Comparison of ENCODE assay signal across 8 cellular contexts in the genomic region with DNA sequence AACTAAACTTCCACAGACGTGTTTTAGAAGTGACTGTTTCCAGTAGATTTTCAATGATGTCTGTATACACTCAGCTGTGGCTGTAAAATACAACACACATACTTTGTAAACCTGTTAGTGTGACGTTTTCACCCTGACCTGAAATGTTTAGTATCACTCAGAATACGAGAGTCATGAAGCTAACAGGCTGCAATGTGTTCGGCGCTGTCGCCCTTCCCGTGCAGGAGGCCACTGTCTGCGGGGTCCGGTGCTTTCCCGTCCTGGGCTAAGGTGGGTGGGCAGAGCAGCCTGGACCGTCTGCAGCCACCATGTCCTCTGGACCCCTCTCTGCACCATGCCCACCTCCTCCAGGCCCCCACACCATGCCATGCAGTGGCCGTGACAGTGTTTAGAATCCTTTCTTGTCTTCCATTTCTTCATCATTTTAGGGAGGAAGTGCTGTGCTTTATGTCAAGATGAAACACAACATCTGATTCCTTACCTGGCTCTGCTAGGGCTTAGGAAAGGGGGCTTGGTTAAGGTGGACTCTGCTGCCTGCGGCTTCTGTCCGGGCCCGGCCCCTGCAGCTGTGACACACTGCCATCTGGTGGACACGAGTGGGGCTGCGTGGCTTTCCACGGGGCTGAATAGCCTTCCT. TPM values are rescaled to one million over a fixed set of nuclear protein-coding genes. Genes with fewer than 3 reads are reported as not detected.
DNase-seq lines count a peak whose midpoint lies in the region; ATAC-seq and TF ChIP-seq lines count a peak whose summit lies in the region.

No MANE protein-coding gene starts in this region.

- ATAC-seq in naive thymus-derived CD8-positive, alpha-beta T cell = peak; percentile 74 to 89
- peak; percentile 78 for ATAC-seq in stimulated activated memory B cell treated with anti-CD40 and anti-IgM and Interleukin-4, amounts not matched to agents 10 μg/mL and 1 μg/mL and 100 μg/mL, for 72 hours
- no peak for ATAC-seq in HG02840 (IDR thresholded peaks at IDR 0.05; ENCODE audit: low FRiP score, unreplicated experiment)

- no peaks in the 10 kb centered on the region for H3K27me3 ChIP-seq in NT2/D1 (ENCODE audit: insufficient read depth, insufficient read length)

- TF ChIP-seq CTCF in Calu3 (IDR thresholded peaks at IDR 0.05; ENCODE audit: unreplicated experiment) = peak; percentile 93
- peak; percentile 97 for TF ChIP-seq CTCF in epithelial cell of esophagus (IDR thresholded peaks at IDR 0.05; ENCODE audit: insufficient read depth, low read depth, low read length, missing control alignments)

- peak; percentile 84 for DNase-seq in Calu3
- peak; percentile 78 for DNase-seq in HEK293T (ENCODE audit: extremely low spot score)
- peak; percentile 52 for DNase-seq in NT2/D1 (ENCODE audit: low read depth, low spot score)
- peak; percentile 72 for DNase-seq in activated T-cell treated with anti-CD3 and anti-CD28 coated beads for 4 hours
- DNase-seq in epithelial cell of esophagus (ENCODE audit: low read depth) = peak; percentile 59
- DNase-seq in naive thymus-derived CD8-positive, alpha-beta T cell = peak; percentile 57 to 88 (median 76)

- H3K27me3 Mint-ChIP-seq in Calu3 (ENCODE audit: unreplicated experiment) = no peaks in the 10 kb centered on the region
- no peaks in the 10 kb centered on the region for H3K27me3 Mint-ChIP-seq in naive thymus-derived CD8-positive, alpha-beta T cell
- H3K27me3 Mint-ChIP-seq in stimulated activated memory B cell treated with anti-CD40 and anti-IgM and Interleukin-4, amounts not matched to agents 10 μg/mL and 1 μg/mL and 100 μg/mL, for 72 hours = no peaks in the 10 kb centered on the region

- POLR2A ChIA-PET in HEK293T (lab: Yijun Ruan, JAX) = interaction anchor here (2.0 kb wide), 1 partner anchor 76 kb away, joined by 4 read pairs; no protein-coding TSS in a partner anchor
- POLR2A ChIA-PET in naive thymus-derived CD8-positive, alpha-beta T cell (lab: Charles Lee) = interaction anchor here (0.7 to 4.7 kb wide), 10 partner anchors 42 to 87 kb away, joined by 3 to 24 read pairs (median 4); no protein-coding TSS in a partner anchor

- peaks cover 3% of the 10 kb centered on the region for H3K4me1 ChIP-seq in NT2/D1 (ENCODE audit: insufficient read depth, insufficient read length)

- intact Hi-C loops in Calu3 (cut with micrococcal nuclease; ENCODE audit: unreplicated experiment) = loop anchor here (1.0 kb wide), 1 partner anchor 71 kb away; no protein-coding TSS in a partner anchor

- peak overlapping the region; percentile 64 for H3K27ac Mint-ChIP-seq in Calu3 (ENCODE audit: unreplicated experiment)
- H3K27ac Mint-ChIP-seq in naive thymus-derived CD8-positive, alpha-beta T cell = peak overlapping the region; percentile 81 to 96 (median 91)
- peak overlapping the region; percentile 55 for H3K27ac Mint-ChIP-seq in stimulated activated memory B cell treated with anti-CD40 and anti-IgM and Interleukin-4, amounts not matched to agents 10 μg/mL and 1 μg/mL and 100 μg/mL, for 72 hours

- H3K9me3 Mint-ChIP-seq in Calu3 (ENCODE audit: low read depth, unreplicated experiment) = no peaks in the 10 kb centered on the region
- no peaks in the 10 kb centered on the region for H3K9me3 Mint-ChIP-seq in naive thymus-derived CD8-positive, alpha-beta T cell
- peaks cover 2% of the 10 kb centered on the region for H3K9me3 Mint-ChIP-seq in stimulated activated memory B cell treated with anti-CD40 and anti-IgM and Interleukin-4, amounts not matched to agents 10 μg/mL and 1 μg/mL and 100 μg/mL, for 72 hours

- peaks cover 33% of the 10 kb centered on the region for H3K36me3 ChIP-seq in NT2/D1 (ENCODE audit: insufficient read depth, insufficient read length, low read length)

- H3K36me3 Mint-ChIP-seq in Calu3 (ENCODE audit: insufficient read depth, unreplicated experiment) = peaks cover 82% of the 10 kb centered on the region
- peaks cover 0 to 48% (median 7%) of the 10 kb centered on the region in 3 donors for H3K36me3 Mint-ChIP-seq in naive thymus-derived CD8-positive, alpha-beta T cell
- H3K36me3 Mint-ChIP-seq in stimulated activated memory B cell treated with anti-CD40 and anti-IgM and Interleukin-4, amounts not matched to agents 10 μg/mL and 1 μg/mL and 100 μg/mL, for 72 hours = peaks cover 48% of the 10 kb centered on the region

- BruUV-seq in Calu3 (replicated peaks; lab: Mats Ljungman, UMichigan) = no TSS peak

- H3K4me3 ChIP-seq in NT2/D1 (ENCODE audit: insufficient read length, low read depth) (no peak overlapping the region), epithelial cell of esophagus (ENCODE audit: low read length) (no peak overlapping the region)

- CTCF ChIA-PET in Calu3 (lab: Charles Lee) = interaction anchor here (0.6 to 2.3 kb wide), 12 partner anchors 14 to 519 kb away, joined by 3 to 17 read pairs (median 4); no protein-coding TSS in a partner anchor
- CTCF ChIA-PET in HEK293T (lab: Yijun Ruan, JAX) = interaction anchor here (0.5 to 2.1 kb wide), 13 partner anchors 8 to 145 kb away, joined by 3 to 11 read pairs (median 4); no protein-coding TSS in a partner anchor

- no peaks in the 10 kb centered on the region for H3K9me3 ChIP-seq in NT2/D1 (ENCODE audit: insufficient read depth, low read length)

- H3K4me1 Mint-ChIP-seq in Calu3 (ENCODE audit: low read depth, unreplicated experiment) = peaks cover 45% of the 10 kb centered on the region
- peaks cover 25 to 54% (median 48%) of the 10 kb centered on the region in 4 donors for H3K4me1 Mint-ChIP-seq in naive thymus-derived CD8-positive, alpha-beta T cell
- peaks cover 48% of the 10 kb centered on the region for H3K4me1 Mint-ChIP-seq in stimulated activated memory B cell treated with anti-CD40 and anti-IgM and Interleukin-4, amounts not matched to agents 10 μg/mL and 1 μg/mL and 100 μg/mL, for 72 hours

- no peak overlapping the region for H3K4me3 Mint-ChIP-seq in Calu3 (ENCODE audit: low read depth, unreplicated experiment)
- H3K4me3 Mint-ChIP-seq in naive thymus-derived CD8-positive, alpha-beta T cell = peak overlapping the region in 2 of 10 donors; percentile 39 to 54
- no peak overlapping the region for H3K4me3 Mint-ChIP-seq in stimulated activated memory B cell treated with anti-CD40 and anti-IgM and Interleukin-4, amounts not matched to agents 10 μg/mL and 1 μg/mL and 100 μg/mL, for 72 hours

- peak overlapping the region; percentile 38 for H3K9ac ChIP-seq in NT2/D1 (ENCODE audit: insufficient read length, low read depth)

TF ChIP-seq in HEK293T, 16 proteins besides CTCF, POLR2A, EP300 and RAD21:
- TF ChIP-seq PKNOX1 (IDR thresholded peaks at IDR 0.05) = no peak

RNA-seq across cellular contexts. Expression of gene RBM44, which starts 53.8 kb away (rescaled TPM):
- 0.56 and 1.0 TPM in 2 replicates for total RNA-seq in Calu3 (2022)
- 1 to 10 TPM in 1 of 2 experiments, under 1 TPM in 1; 0.91 to 1.0 TPM for total RNA-seq in naive thymus-derived CD8-positive, alpha-beta T cell
- polyA plus RNA-seq in naive thymus-derived CD8-positive, alpha-beta T cell = under 1 TPM in 1 of 3 donors, not detected in 2; 0.80 TPM
